1 cellular context compared by ENCODE assay signal in the genomic region with DNA sequence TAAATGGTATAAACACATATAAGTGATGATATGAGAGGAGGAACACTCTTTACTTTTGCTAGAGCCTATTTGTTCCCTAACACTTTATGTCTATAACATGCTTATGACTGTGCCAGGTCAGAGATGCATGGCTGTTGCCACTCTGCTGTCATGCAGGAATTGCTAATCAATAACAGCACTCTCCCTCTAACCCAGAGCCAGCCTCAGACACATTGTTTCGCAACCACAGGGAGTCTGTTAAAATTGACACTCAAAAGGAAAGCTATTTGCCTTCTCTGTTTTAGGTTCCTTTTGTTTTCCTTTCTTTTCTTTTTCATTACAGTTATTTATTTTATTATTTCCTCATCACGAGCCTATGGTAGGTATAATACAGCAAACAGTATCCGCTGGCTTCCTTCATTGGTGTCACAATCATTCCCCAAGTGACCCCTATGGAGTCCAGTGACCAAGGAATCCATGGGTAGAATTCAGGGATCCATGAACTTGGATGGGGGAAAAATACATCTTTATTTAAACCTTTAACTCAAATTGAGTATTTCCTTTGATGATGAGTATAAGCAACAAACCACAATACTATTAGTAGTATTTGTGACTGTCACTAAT.
TF ChIP-seq lines count a peak whose summit lies in the region.

No MANE protein-coding gene starts in this region.

TF ChIP-seq in HepG2, 621 proteins besides CTCF, POLR2A, EP300 and RAD21 (continued from another document and continues in another):
- TF ChIP-seq, protein P1, sequence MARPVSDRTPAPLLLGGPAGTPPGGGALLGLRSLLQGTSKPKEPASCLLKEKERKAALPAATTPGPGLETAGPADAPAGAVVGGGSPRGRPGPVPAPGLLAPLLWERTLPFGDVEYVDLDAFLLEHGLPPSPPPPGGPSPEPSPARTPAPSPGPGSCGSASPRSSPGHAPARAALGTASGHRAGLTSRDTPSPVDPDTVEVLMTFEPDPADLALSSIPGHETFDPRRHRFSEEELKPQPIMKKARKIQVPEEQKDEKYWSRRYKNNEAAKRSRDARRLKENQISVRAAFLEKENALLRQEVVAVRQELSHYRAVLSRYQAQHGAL (CRISPR knock-in tag; IDR thresholded peaks at IDR 0.05; ENCODE audit: not compliant biosample characterization) = no peak
- TF ChIP-seq HMGA1 (CRISPR knock-in tag; conservative IDR thresholded peaks at IDR 0.05) = no peak
- TF ChIP-seq SP140L (CRISPR knock-in tag; IDR thresholded peaks at IDR 0.05; ENCODE audit: borderline replicate concordance) = no peak
- no peak for TF ChIP-seq LCORL (IDR thresholded peaks at IDR 0.05)
- TF ChIP-seq LCORL (CRISPR knock-in tag; IDR thresholded peaks at IDR 0.05) = no peak
- no peak for TF ChIP-seq NR2C2 (CRISPR knock-in tag; IDR thresholded peaks at IDR 0.05; ENCODE audit: borderline replicate concordance)
- no peak for TF ChIP-seq ZZZ3 (CRISPR knock-in tag; IDR thresholded peaks at IDR 0.05; ENCODE audit: borderline replicate concordance)
- TF ChIP-seq STAT5B (CRISPR knock-in tag; IDR thresholded peaks at IDR 0.05) = no peak
- TF ChIP-seq SIX1 (CRISPR knock-in tag; IDR thresholded peaks at IDR 0.05; ENCODE audit: borderline replicate concordance) = no peak
- no peak for TF ChIP-seq ZNF644 (CRISPR knock-in tag; IDR thresholded peaks at IDR 0.05; ENCODE audit: low read depth)
- TF ChIP-seq ZKSCAN5 (CRISPR knock-in tag; IDR thresholded peaks at IDR 0.05) = no peak
- TF ChIP-seq, protein P2, sequence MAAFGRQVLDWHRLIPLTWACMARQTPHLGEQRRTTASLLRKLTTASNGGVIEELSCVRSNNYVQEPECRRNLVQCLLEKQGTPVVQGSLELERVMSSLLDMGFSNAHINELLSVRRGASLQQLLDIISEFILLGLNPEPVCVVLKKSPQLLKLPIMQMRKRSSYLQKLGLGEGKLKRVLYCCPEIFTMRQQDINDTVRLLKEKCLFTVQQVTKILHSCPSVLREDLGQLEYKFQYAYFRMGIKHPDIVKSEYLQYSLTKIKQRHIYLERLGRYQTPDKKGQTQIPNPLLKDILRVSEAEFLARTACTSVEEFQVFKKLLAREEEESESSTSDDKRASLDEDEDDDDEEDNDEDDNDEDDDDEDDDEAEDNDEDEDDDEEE (CRISPR knock-in tag; IDR thresholded peaks at IDR 0.05) = no peak
- no peak for TF ChIP-seq ZNF136 (CRISPR knock-in tag; IDR thresholded peaks at IDR 0.05; ENCODE audit: low read depth)
- TF ChIP-seq RFX1 (IDR thresholded peaks at IDR 0.05) = no peak
- TF ChIP-seq, protein P3, sequence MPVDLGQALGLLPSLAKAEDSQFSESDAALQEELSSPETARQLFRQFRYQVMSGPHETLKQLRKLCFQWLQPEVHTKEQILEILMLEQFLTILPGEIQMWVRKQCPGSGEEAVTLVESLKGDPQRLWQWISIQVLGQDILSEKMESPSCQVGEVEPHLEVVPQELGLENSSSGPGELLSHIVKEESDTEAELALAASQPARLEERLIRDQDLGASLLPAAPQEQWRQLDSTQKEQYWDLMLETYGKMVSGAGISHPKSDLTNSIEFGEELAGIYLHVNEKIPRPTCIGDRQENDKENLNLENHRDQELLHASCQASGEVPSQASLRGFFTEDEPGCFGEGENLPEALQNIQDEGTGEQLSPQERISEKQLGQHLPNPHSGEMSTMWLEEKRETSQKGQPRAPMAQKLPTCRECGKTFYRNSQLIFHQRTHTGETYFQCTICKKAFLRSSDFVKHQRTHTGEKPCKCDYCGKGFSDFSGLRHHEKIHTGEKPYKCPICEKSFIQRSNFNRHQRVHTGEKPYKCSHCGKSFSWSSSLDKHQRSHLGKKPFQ (CRISPR knock-in tag; IDR thresholded peaks at IDR 0.05; ENCODE audit: insufficient replicate concordance) = no peak
- TF ChIP-seq PRPF4 (IDR thresholded peaks at IDR 0.05; ENCODE audit: low read depth, low read length, poor library complexity, severe bottlenecking) = no peak
- TF ChIP-seq, protein P4, sequence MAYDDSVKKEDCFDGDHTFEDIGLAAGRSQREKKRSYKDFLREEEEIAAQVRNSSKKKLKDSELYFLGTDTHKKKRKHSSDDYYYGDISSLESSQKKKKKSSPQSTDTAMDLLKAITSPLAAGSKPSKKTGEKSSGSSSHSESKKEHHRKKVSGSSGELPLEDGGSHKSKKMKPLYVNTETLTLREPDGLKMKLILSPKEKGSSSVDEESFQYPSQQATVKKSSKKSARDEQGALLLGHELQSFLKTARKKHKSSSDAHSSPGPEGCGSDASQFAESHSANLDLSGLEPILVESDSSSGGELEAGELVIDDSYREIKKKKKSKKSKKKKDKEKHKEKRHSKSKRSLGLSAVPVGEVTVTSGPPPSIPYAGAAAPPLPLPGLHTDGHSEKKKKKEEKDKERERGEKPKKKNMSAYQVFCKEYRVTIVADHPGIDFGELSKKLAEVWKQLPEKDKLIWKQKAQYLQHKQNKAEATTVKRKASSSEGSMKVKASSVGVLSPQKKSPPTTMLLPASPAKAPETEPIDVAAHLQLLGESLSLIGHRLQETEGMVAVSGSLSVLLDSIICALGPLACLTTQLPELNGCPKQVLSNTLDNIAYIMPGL (CRISPR knock-in tag; IDR thresholded peaks at IDR 0.05; ENCODE audit: borderline replicate concordance in 1 of 2, low read depth in 1 of 2) = no peak
- peak; percentile 14 for TF ChIP-seq SKI (IDR thresholded peaks at IDR 0.05; ENCODE audit: partially characterized antibody)
- no peak for TF ChIP-seq ZNF24 (IDR thresholded peaks at IDR 0.05)
- TF ChIP-seq TCF7L2 (IDR thresholded peaks at IDR 0.05; ENCODE audit: low read depth, low read length) = no peak
- TF ChIP-seq PITX1 (CRISPR knock-in tag; IDR thresholded peaks at IDR 0.05) = no peak
- TF ChIP-seq, protein P5, sequence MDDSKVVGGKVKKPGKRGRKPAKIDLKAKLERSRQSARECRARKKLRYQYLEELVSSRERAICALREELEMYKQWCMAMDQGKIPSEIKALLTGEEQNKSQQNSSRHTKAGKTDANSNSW (CRISPR knock-in tag; IDR thresholded peaks at IDR 0.05; ENCODE audit: borderline replicate concordance) = no peak
- TF ChIP-seq ZNF547 (CRISPR knock-in tag; IDR thresholded peaks at IDR 0.05) = no peak
- TF ChIP-seq RORA (CRISPR knock-in tag; IDR thresholded peaks at IDR 0.05) = no peak
- TF ChIP-seq NCOR1 (IDR thresholded peaks at IDR 0.05; ENCODE audit: borderline replicate concordance, low read length) = no peak
- no peak for TF ChIP-seq EHMT2 (IDR thresholded peaks at IDR 0.05; ENCODE audit: borderline replicate concordance, low read depth, low read length)
- TF ChIP-seq SRY (CRISPR knock-in tag; IDR thresholded peaks at IDR 0.05) = no peak
- TF ChIP-seq ZNF605 (CRISPR knock-in tag; IDR thresholded peaks at IDR 0.05) = no peak
- TF ChIP-seq, protein P6, sequence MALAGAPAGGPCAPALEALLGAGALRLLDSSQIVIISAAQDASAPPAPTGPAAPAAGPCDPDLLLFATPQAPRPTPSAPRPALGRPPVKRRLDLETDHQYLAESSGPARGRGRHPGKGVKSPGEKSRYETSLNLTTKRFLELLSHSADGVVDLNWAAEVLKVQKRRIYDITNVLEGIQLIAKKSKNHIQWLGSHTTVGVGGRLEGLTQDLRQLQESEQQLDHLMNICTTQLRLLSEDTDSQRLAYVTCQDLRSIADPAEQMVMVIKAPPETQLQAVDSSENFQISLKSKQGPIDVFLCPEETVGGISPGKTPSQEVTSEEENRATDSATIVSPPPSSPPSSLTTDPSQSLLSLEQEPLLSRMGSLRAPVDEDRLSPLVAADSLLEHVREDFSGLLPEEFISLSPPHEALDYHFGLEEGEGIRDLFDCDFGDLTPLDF (CRISPR knock-in tag; IDR thresholded peaks at IDR 0.05) = no peak
- no peak for TF ChIP-seq MAFK (conservative IDR thresholded peaks at IDR 0.05 in 1 of 2, IDR thresholded peaks at IDR 0.05 in 1 of 2; ENCODE audit: low read length in 2 of 2)
- no peak for TF ChIP-seq FOXP1 (IDR thresholded peaks at IDR 0.05)
- peak; percentile 56; the same call in 1 of the 2 replicates for TF ChIP-seq FOXP1 (CRISPR knock-in tag; IDR thresholded peaks at IDR 0.05)
- TF ChIP-seq CHCHD3 (CRISPR knock-in tag; IDR thresholded peaks at IDR 0.05) = no peak
- TF ChIP-seq ZNF367 (CRISPR knock-in tag; IDR thresholded peaks at IDR 0.05; ENCODE audit: borderline replicate concordance) = no peak
- TF ChIP-seq HNRNPH1 (optimal IDR thresholded peaks at IDR 0.05; ENCODE audit: low read depth, low read length) = no peak
- TF ChIP-seq EZH2 (conservative IDR thresholded peaks at IDR 0.05; ENCODE audit: low read depth, low read length) = no peak
- TF ChIP-seq NCOA2 (CRISPR knock-in tag; IDR thresholded peaks at IDR 0.05) = no peak
- no peak for TF ChIP-seq ZNF468 (CRISPR knock-in tag; IDR thresholded peaks at IDR 0.05)
- TF ChIP-seq ZNF839 (CRISPR knock-in tag; IDR thresholded peaks at IDR 0.05; ENCODE audit: borderline replicate concordance) = no peak
- no peak for TF ChIP-seq CC2D1A (CRISPR knock-in tag; IDR thresholded peaks at IDR 0.05)
- TF ChIP-seq KDM3A (CRISPR knock-in tag; IDR thresholded peaks at IDR 0.05; ENCODE audit: low read depth) = 0 out of 2 replicates have a peak, but pooled peaks have one; percentile 33
- TF ChIP-seq, protein P7, sequence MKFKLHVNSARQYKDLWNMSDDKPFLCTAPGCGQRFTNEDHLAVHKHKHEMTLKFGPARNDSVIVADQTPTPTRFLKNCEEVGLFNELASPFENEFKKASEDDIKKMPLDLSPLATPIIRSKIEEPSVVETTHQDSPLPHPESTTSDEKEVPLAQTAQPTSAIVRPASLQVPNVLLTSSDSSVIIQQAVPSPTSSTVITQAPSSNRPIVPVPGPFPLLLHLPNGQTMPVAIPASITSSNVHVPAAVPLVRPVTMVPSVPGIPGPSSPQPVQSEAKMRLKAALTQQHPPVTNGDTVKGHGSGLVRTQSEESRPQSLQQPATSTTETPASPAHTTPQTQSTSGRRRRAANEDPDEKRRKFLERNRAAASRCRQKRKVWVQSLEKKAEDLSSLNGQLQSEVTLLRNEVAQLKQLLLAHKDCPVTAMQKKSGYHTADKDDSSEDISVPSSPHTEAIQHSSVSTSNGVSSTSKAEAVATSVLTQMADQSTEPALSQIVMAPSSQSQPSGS (CRISPR knock-in tag; IDR thresholded peaks at IDR 0.05) = no peak
- no peak; the same call in 1 of the 2 replicates for TF ChIP-seq HDAC2 (CRISPR knock-in tag; IDR thresholded peaks at IDR 0.05)
- TF ChIP-seq ZNF256 (CRISPR knock-in tag; conservative IDR thresholded peaks at IDR 0.05) = no peak
- TF ChIP-seq ZNF792 (CRISPR knock-in tag; IDR thresholded peaks at IDR 0.05) = no peak
- no peak for TF ChIP-seq GATAD1 (CRISPR knock-in tag; IDR thresholded peaks at IDR 0.05)
- TF ChIP-seq, protein P8, sequence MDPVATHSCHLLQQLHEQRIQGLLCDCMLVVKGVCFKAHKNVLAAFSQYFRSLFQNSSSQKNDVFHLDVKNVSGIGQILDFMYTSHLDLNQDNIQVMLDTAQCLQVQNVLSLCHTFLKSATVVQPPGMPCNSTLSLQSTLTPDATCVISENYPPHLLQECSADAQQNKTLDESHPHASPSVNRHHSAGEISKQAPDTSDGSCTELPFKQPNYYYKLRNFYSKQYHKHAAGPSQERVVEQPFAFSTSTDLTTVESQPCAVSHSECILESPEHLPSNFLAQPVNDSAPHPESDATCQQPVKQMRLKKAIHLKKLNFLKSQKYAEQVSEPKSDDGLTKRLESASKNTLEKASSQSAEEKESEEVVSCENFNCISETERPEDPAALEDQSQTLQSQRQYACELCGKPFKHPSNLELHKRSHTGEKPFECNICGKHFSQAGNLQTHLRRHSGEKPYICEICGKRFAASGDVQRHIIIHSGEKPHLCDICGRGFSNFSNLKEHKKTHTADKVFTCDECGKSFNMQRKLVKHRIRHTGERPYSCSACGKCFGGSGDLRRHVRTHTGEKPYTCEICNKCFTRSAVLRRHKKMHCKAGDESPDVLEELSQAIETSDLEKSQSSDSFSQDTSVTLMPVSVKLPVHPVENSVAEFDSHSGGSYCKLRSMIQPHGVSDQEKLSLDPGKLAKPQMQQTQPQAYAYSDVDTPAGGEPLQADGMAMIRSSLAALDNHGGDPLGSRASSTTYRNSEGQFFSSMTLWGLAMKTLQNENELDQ (CRISPR knock-in tag; IDR thresholded peaks at IDR 0.05; ENCODE audit: borderline replicate concordance) = no peak
- TF ChIP-seq SOX6 (IDR thresholded peaks at IDR 0.05) = no peak
- peak; percentile 81 for TF ChIP-seq SOX6 (CRISPR knock-in tag; IDR thresholded peaks at IDR 0.05)
- TF ChIP-seq ATF7-NPFF (CRISPR knock-in tag; IDR thresholded peaks at IDR 0.05; ENCODE audit: low read depth) = no peak
- no peak for TF ChIP-seq ZIK1 (CRISPR knock-in tag; IDR thresholded peaks at IDR 0.05; ENCODE audit: borderline replicate concordance, low read depth)
- TF ChIP-seq ZNF577 (CRISPR knock-in tag; IDR thresholded peaks at IDR 0.05; ENCODE audit: borderline replicate concordance, low read depth) = no peak
- TF ChIP-seq CBX1 (IDR thresholded peaks at IDR 0.05; ENCODE audit: low read depth) = no peak
- no peak for TF ChIP-seq RAD51 (IDR thresholded peaks at IDR 0.05; ENCODE audit: borderline replicate concordance)
- TF ChIP-seq SALL2 (CRISPR knock-in tag; IDR thresholded peaks at IDR 0.05) = no peak
- TF ChIP-seq, protein P9, sequence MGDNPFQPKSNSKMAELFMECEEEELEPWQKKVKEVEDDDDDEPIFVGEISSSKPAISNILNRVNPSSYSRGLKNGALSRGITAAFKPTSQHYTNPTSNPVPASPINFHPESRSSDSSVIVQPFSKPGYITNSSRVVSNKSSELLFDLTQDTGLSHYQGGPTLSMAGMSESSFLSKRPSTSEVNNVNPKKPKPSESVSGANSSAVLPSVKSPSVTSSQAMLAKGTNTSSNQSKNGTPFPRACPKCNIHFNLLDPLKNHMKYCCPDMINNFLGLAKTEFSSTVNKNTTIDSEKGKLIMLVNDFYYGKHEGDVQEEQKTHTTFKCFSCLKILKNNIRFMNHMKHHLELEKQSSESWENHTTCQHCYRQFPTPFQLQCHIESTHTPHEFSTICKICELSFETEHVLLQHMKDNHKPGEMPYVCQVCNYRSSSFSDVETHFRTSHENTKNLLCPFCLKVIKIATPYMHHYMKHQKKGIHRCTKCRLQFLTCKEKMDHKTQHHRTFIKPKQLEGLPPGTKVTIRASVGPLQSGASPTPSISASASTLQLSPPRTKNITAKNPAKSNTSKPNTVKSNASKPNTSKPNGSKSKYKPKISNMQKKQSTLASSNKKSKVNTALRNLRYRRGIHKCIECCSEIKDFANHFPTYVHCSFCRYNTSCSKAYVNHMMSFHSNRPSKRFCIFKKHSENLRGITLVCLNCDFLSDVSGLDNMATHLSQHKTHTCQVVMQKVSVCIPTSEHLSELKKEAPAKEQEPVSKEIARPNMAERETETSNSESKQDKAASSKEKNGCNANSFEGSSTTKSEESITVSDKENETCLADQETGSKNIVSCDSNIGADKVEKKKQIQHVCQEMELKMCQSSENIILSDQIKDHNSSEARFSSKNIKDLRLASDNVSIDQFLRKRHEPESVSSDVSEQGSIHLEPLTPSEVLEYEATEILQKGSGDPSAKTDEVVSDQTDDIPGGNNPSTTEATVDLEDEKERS (CRISPR knock-in tag; IDR thresholded peaks at IDR 0.05) = no peak
- no peak for TF ChIP-seq ZNF329 (CRISPR knock-in tag; IDR thresholded peaks at IDR 0.05; ENCODE audit: low read depth)
- TF ChIP-seq ZSCAN30 (CRISPR knock-in tag; IDR thresholded peaks at IDR 0.05) = no peak
- no peak for TF ChIP-seq CBX5 (CRISPR knock-in tag; IDR thresholded peaks at IDR 0.05; ENCODE audit: borderline replicate concordance)
- TF ChIP-seq THAP11 (CRISPR knock-in tag; IDR thresholded peaks at IDR 0.05) = 0 out of 2 replicates have a peak, but pooled peaks have one; percentile 26
- TF ChIP-seq YEATS4 (CRISPR knock-in tag; IDR thresholded peaks at IDR 0.05; ENCODE audit: borderline replicate concordance) = 0 out of 2 replicates have a peak, but pooled peaks have one; percentile 26
- no peak for TF ChIP-seq HNRNPK (IDR thresholded peaks at IDR 0.05; ENCODE audit: low read depth, low read length, poor library complexity, severe bottlenecking)
- TF ChIP-seq KLF13 (CRISPR knock-in tag; IDR thresholded peaks at IDR 0.05) = no peak
- 0 out of 2 replicates have a peak, but pooled peaks have one; percentile 18 for TF ChIP-seq ELF3 (CRISPR knock-in tag; IDR thresholded peaks at IDR 0.05)
